Comparison of ENCODE assay signal across 18 cellular contexts in the genomic region with DNA sequence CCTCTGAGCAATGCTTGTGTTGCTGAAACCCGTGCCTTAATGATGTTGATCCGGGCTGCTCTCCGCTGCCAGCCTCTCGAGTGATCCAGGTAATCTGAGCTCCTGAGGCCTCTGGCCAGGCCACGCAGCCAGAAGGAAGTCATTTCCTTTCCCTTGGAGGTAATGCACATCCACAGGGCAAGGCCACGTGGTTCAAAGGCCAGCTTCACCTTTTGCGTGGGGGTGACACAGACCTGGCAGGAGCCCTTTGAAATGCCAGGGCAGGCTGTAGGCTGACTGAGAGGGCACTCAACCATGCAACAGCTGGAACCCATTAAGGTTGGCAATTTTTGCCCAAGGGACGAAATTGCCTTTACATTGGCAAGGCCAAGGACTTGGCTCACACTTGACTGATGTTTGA.
DNase-seq lines count a peak whose midpoint lies in the region; TF ChIP-seq lines count a peak whose summit lies in the region.
"Had no signal": no experiment of that assay in that cellular context is flagged by ENCODE, and none has a peak within 500 bp of the region (broad histone marks: within the 10 kb centered on the region; RNA-seq: fewer than 3 reads in every experiment).

No MANE protein-coding gene starts in this region.

- DNase-seq in DMS 273 (lab: John Stamatoyannopoulos, UW; ENCODE audit: unreplicated experiment), result peak; percentile 13
- DNase-seq in DMS 273 treated with DMSO at 0.1 percent for 48 hours (lab: John Stamatoyannopoulos, UW), result no peak
- DNase-seq in NCI-H2029 (lab: John Stamatoyannopoulos, UW), result peak; percentile 78
- peak; percentile 22 for DNase-seq in glomerular visceral epithelial cell (ENCODE audit: extremely low spot score)
- DNase-seq in renal cortical epithelial cell (ENCODE audit: low read depth), result peak; percentile 74
- no peak for DNase-seq in endothelial cell (ENCODE audit: low spot score)
- DNase-seq in NCI-H226, result no peak
- no peak for DNase-seq in amniotic stem cell (lab: John Stamatoyannopoulos, UW)
- DNase-seq: activated gamma-delta T cell; colonic mucosa; GDM1; glutamatergic neuron; IMR-90; left ventricle myocardium inferior; NCI-H774; OCI-M1; stimulated activated CD4-positive, alpha-beta T cell treated with anti-CD3 and anti-CD28 coated beads, Interleukin-12 subunit alpha, Interleukin-12 subunit beta, amount 100 ng/mL, for 4 hours; T-cell had no signal

- no peak for TF ChIP-seq CTCF in endothelial cell (IDR thresholded peaks at IDR 0.05; ENCODE audit: unreplicated experiment)

- peaks cover 6% of the 10 kb centered on the region for H3K4me1 Mint-ChIP-seq in endothelial cell (ENCODE audit: unreplicated experiment)

- no peak overlapping the region for H3K27ac Mint-ChIP-seq in endothelial cell (ENCODE audit: unreplicated experiment)
- H3K27ac Mint-ChIP-seq: T-cell had no signal

- H3K4me3 Mint-ChIP-seq in endothelial cell (ENCODE audit: unreplicated experiment), result no peak overlapping the region
- H3K4me3 Mint-ChIP-seq: T-cell had no signal

- no peaks in the 10 kb centered on the region for H3K27me3 Mint-ChIP-seq in endothelial cell (ENCODE audit: unreplicated experiment)
- H3K27me3 Mint-ChIP-seq: T-cell had no signal

- no peaks in the 10 kb centered on the region for H3K36me3 Mint-ChIP-seq in endothelial cell (ENCODE audit: low read depth, unreplicated experiment)

- no peaks in the 10 kb centered on the region for H3K9me3 Mint-ChIP-seq in endothelial cell (ENCODE audit: unreplicated experiment)

Comparison
In these comparisons a context has a peak if more than half of its experiments do, and no peak if none do; other contexts are left out.
1. DNase-seq: peak in DMS 273 (single experiment), NCI-H2029 (single experiment), glomerular visceral epithelial cell (single experiment) and renal cortical epithelial cell (single experiment); none in DMS 273 treated with DMSO at 0.1 percent for 48 hours (single experiment), endothelial cell (single experiment), NCI-H226 (single experiment) and amniotic stem cell (single experiment).